In genomic region chr18:10453885-10454772, GRCh38 we compare ENCODE assay signal across 8 cellular contexts. TPM values are rescaled to one million over a fixed set of nuclear protein-coding genes. Genes with fewer than 3 reads are reported as not detected.
DNase-seq lines count a peak whose midpoint lies in the region; TF ChIP-seq lines count a peak whose summit lies in the region.

Gene APCDD1 (plus strand): TSS chr18:10454635. CDS start chr18:10454982, 347 bp downstream.

- H3K79me2 ChIP-seq in smooth muscle cell (ENCODE audit: low read depth): peaks cover 33% of the 10 kb centered on the region

- peak within 1 kb of the TSS; percentile 24 for H3K4me3 ChIP-seq in kidney epithelial cell (ENCODE audit: low read depth, low read length)
- H3K4me3 ChIP-seq in smooth muscle cell: peak within 1 kb of the TSS; percentile 73

- H3K9ac ChIP-seq in smooth muscle cell (ENCODE audit: low read depth): peak within 1 kb of the TSS; percentile 45

- no peaks in the 10 kb centered on the region for H3K9me3 ChIP-seq in smooth muscle cell (replicated peaks; ENCODE audit: low read depth)

- H3K4me1 ChIP-seq in smooth muscle cell (ENCODE audit: low read depth): peaks cover 19% of the 10 kb centered on the region

- H2AFZ ChIP-seq in smooth muscle cell (ENCODE audit: low read depth): peak within 1 kb of the TSS; percentile 92

- H3K27ac ChIP-seq in smooth muscle cell (ENCODE audit: low read depth): no peak within 1 kb of the TSS

- peak within 1 kb of the TSS; percentile 90 for H3K4me2 ChIP-seq in smooth muscle cell

- H3K36me3 ChIP-seq in kidney epithelial cell (ENCODE audit: control insufficient read depth, insufficient read depth, low read length) (no peaks in the 10 kb centered on the region), smooth muscle cell (ENCODE audit: low read depth) (no peaks in the 10 kb centered on the region)

- DNase-seq in COR-L47 (lab: John Stamatoyannopoulos, UW) (peak; percentile 41), NCI-H1092 treated with DMSO at 0.1 percent for 48 hours (lab: John Stamatoyannopoulos, UW) (peak; percentile 27), T47D (ENCODE audit: low read depth in 1 of 2, low spot score in 1 of 2) (peak; percentile 4 to 39), kidney epithelial cell (ENCODE audit: low read depth) (no peak), smooth muscle cell (lab: John Stamatoyannopoulos, UW; ENCODE audit: unreplicated experiment) (peak; percentile 43), kidney glomerular epithelial cell (lab: John Stamatoyannopoulos, UW) (no peak), NCI-H2029 (lab: John Stamatoyannopoulos, UW) (no peak)
- DNase-seq in activated effector memory CD4-positive, alpha-beta T cell treated with anti-CD3 and anti-CD28 coated beads, Interleukin-2, amount 50 U/mL, for 16 hours: no peak

- TF ChIP-seq CTCF in kidney epithelial cell (IDR thresholded peaks at IDR 0.05; ENCODE audit: insufficient read depth, low read length, poor library complexity, severe bottlenecking) (no peak), smooth muscle cell (IDR thresholded peaks at IDR 0.05; ENCODE audit: borderline replicate concordance, insufficient read depth, poor library complexity, severe bottlenecking) (no peak)

- H3K27me3 ChIP-seq in kidney epithelial cell (ENCODE audit: control insufficient read depth, insufficient read depth, low read length) (peaks cover 28% of the 10 kb centered on the region), smooth muscle cell (ENCODE audit: low read depth) (no peaks in the 10 kb centered on the region)

- H3F3A ChIP-seq in smooth muscle cell (ENCODE audit: low read depth): peaks cover 30% of the 10 kb centered on the region

- peaks cover 3% of the 10 kb centered on the region for H4K20me1 ChIP-seq in smooth muscle cell (ENCODE audit: low read depth)

- in situ Hi-C loops in T47D (cut with HindIII; ENCODE audit: low pct_unique_long_range_greater_than_20kb, low sequenced_read_pairs): no loop called here

- 7% methylated on average over 22 of the region's 80 CpGs for WGBS in smooth muscle cell (ENCODE audit: low lambda C conversion rate)

RNA-seq across cellular contexts. Expression of gene APCDD1, which starts in this region (rescaled TPM):
- total RNA-seq in kidney epithelial cell (0.71 and 1.2 TPM in 2 replicates), smooth muscle cell (15.0 and 17.3 TPM in 2 replicates)
- polyA plus RNA-seq in smooth muscle cell: 23.1 and 24.5 TPM in 2 replicates

Comparison
In these comparisons a context has a peak if more than half of its experiments do, and no peak if none do; other contexts are left out.
1. DNase-seq: peak in COR-L47 (single experiment), NCI-H1092 treated with DMSO at 0.1 percent for 48 hours (single experiment), T47D (2 of 2) and smooth muscle cell (single experiment); none in kidney epithelial cell (single experiment), activated effector memory CD4-positive, alpha-beta T cell treated with anti-CD3 and anti-CD28 coated beads, Interleukin-2, amount 50 U/mL, for 16 hours (single experiment), kidney glomerular epithelial cell (single experiment) and NCI-H2029 (single experiment).